Comparison of ENCODE assay signal across 8 cellular contexts in the genomic region with DNA sequence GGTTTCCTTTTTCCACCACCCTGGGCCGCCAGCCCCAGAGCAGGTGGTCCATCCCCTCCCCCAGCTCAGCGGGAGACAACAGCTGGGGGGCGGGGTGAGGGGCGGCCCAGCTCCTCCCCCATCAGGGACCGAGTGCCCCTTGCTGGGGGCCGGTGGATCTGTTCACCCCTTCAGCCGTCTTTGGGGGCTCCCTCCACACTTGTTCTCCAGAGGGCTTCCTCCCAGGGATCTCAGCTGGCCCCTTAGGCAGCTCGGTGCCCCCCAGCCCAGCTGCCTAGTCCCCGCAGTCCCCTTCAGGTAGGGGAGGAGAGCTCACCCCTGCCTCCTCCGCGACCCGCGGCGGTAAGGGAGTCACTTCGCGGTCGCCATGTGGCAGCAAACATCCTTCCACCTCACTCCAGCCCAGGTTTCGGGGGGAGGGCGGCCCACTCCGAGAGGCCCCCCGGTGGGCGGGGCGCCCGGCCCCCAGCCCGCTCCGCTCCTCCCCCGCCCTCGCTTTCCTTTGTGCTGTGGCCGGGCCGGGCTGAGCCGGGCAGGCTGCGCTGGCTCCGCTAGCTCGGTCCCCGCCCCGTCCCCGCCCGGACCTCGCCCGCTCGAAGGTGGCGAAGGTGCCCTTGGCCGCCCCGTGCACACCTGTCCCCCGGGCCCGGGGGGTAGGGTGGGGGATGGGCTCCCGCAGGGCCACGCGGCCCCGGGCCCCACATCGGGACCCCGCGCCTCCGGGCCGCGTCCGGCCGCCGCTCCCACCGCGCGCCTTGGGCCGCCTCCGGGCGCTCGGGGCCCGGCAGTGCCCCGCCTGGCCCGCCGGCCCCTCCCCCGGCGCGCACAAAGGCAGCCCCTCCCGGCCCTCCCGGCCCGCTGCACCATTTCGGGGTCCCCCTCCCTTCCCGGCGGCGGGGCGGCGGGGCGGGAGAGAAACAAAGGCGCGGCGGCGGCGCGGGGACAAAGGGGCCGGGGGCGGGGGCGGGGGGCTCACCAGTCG. TPM values are rescaled to one million over a fixed set of nuclear protein-coding genes. Genes with fewer than 3 reads are reported as not detected.
DNase-seq lines count a peak whose midpoint lies in the region; ATAC-seq lines count a peak whose summit lies in the region.

No MANE protein-coding gene starts in this region.

- peaks cover 34 to 55% (median 36%) of the 10 kb centered on the region in 3 donors for H3K4me1 Mint-ChIP-seq in CD8-positive, alpha-beta memory T cell

- H3K4me3 ChIP-seq in CD8-positive, alpha-beta memory T cell (ENCODE audit: low read length), result peak overlapping the region; percentile 45
- peak overlapping the region; percentile 87 for H3K4me3 ChIP-seq in right cardiac atrium (ENCODE audit: low read length)
- peak overlapping the region; percentile 92 for H3K4me3 ChIP-seq in skeletal muscle satellite cell (ENCODE audit: low read length)

- no peaks in the 10 kb centered on the region for H3K27me3 ChIP-seq in CD8-positive, alpha-beta memory T cell (ENCODE audit: insufficient read depth, low read length, poor library complexity, severe bottlenecking)
- H3K27me3 ChIP-seq in right cardiac atrium (ENCODE audit: control insufficient read depth, insufficient read depth) (no peaks in the 10 kb centered on the region), skeletal muscle satellite cell (ENCODE audit: control insufficient read depth, insufficient read depth, low read length) (no peaks in the 10 kb centered on the region)

- peak overlapping the region; percentile 47 for H3K27ac ChIP-seq in CD8-positive, alpha-beta memory T cell (ENCODE audit: low read depth, low read length)
- H3K27ac ChIP-seq in right cardiac atrium (ENCODE audit: low read length), result peak overlapping the region; percentile 41

- no peaks in the 10 kb centered on the region for H3K36me3 ChIP-seq in CD8-positive, alpha-beta memory T cell (ENCODE audit: insufficient read depth, low read length)
- peaks cover 19% of the 10 kb centered on the region for H3K36me3 ChIP-seq in skeletal muscle satellite cell (ENCODE audit: insufficient read depth, low read length)

- peak overlapping the region; percentile 86 for H3K9ac ChIP-seq in skeletal muscle satellite cell (ENCODE audit: low read depth, low read length)

- peaks cover 0 to 1% of the 10 kb centered on the region in 2 donors for H3K27me3 Mint-ChIP-seq in CD8-positive, alpha-beta memory T cell

- WGBS in right cardiac atrium, result 1% methylated on average over 88 of the region's 93 CpGs

- ATAC-seq in GM21529 (IDR thresholded peaks at IDR 0.05; ENCODE audit: unreplicated experiment) (peak; percentile 39), right cardiac atrium (peak in 1 of 2 donors; percentile 10)

- CTCF ChIA-PET in CD8-positive, alpha-beta memory T cell (lab: Charles Lee), result interaction anchor here (1.1 to 12.4 kb wide), 9 partner anchors 9 to 163 kb away, joined by 3 to 103 read pairs (median 6); partner anchors contain the start of gene PDLIM7

- H3K9me3 ChIP-seq in CD8-positive, alpha-beta memory T cell (ENCODE audit: low read length), result no peaks in the 10 kb centered on the region
- H3K9me3 ChIP-seq in right cardiac atrium (ENCODE audit: control insufficient read depth, low read length), result no peaks in the 10 kb centered on the region
- H3K9me3 ChIP-seq in skeletal muscle satellite cell (replicated peaks; ENCODE audit: low read length), result no peaks in the 10 kb centered on the region

- POLR2A ChIA-PET in CD8-positive, alpha-beta memory T cell (lab: Charles Lee), result interaction anchor here (0.8 to 2.2 kb wide), 4 partner anchors 17 to 83 kb away, joined by 3 to 18 read pairs (median 4); partner anchors contain the start of gene PDLIM7

- H3K27ac Mint-ChIP-seq in CD8-positive, alpha-beta memory T cell, result peak overlapping the region in 5 of 8 donors; percentile 63 to 92 (median 85)

- peak overlapping the region; percentile 78 to 91 (median 83) for H3K4me3 Mint-ChIP-seq in CD8-positive, alpha-beta memory T cell

- peaks cover 30% of the 10 kb centered on the region for H3K4me1 ChIP-seq in CD8-positive, alpha-beta memory T cell (ENCODE audit: insufficient read depth, low read length)
- H3K4me1 ChIP-seq in right cardiac atrium (ENCODE audit: control insufficient read depth, insufficient read depth, low read length), result peaks cover 2% of the 10 kb centered on the region
- peaks cover 45% of the 10 kb centered on the region for H3K4me1 ChIP-seq in skeletal muscle satellite cell (ENCODE audit: control insufficient read depth, insufficient read depth, low read length)

- peaks cover 0 to 11% (median 0%) of the 10 kb centered on the region in 3 donors for H3K36me3 Mint-ChIP-seq in CD8-positive, alpha-beta memory T cell

- H3K9me3 Mint-ChIP-seq in CD8-positive, alpha-beta memory T cell, result no peaks in the 10 kb centered on the region

- DNase-seq in CD8-positive, alpha-beta memory T cell, result peak; percentile 54 to 85 (median 65)
- DNase-seq in NCI-H82 treated with DMSO at 0.1 percent for 48 hours (lab: John Stamatoyannopoulos, UW; ENCODE audit: unreplicated experiment) (peak; percentile 36), right cardiac atrium (peak in 2 of 3 donors; percentile 76 to 78), globus pallidus (ENCODE audit: low spot score) (no peak), kidney glomerular epithelial cell (lab: John Stamatoyannopoulos, UW) (no peak)
- peak; percentile 71 for DNase-seq in activated gamma-delta T cell treated with anti-CD3 and anti-CD28 coated beads, Interleukin-2, amount 50 U/mL, for 16 hours (ENCODE audit: low read depth)

- intact Hi-C loops in right cardiac atrium (cut with DNase I), result no loop called here

- H3K4me2 ChIP-seq in skeletal muscle satellite cell (ENCODE audit: low read length), result peak overlapping the region; percentile 98

RNA-seq across cellular contexts. Expression of gene DBN1, which starts 0.7 kb away (rescaled TPM):
- total RNA-seq in CD8-positive, alpha-beta memory T cell, result 10 to 100 TPM; 47.9 to 50.5 TPM
- 28.1 TPM for polyA plus RNA-seq in CD8-positive, alpha-beta memory T cell
- 10 to 100 TPM; 15.3 to 44.8 (median 25.3) TPM for total RNA-seq in right cardiac atrium
- polyA plus RNA-seq in right cardiac atrium, result 17.7 TPM
- total RNA-seq in skeletal muscle satellite cell (2012; rRNA removed), result 191 and 225 TPM in 2 replicates

RNA-seq across cellular contexts. Expression of gene PDLIM7, which starts 24.7 kb away (rescaled TPM):
- 10 to 100 TPM; 28.4 to 30.4 TPM for total RNA-seq in CD8-positive, alpha-beta memory T cell
- polyA plus RNA-seq in CD8-positive, alpha-beta memory T cell, result 6.0 TPM
- total RNA-seq in right cardiac atrium, result 10 to 100 TPM; 35.0 to 71.5 (median 47.0) TPM
- polyA plus RNA-seq in right cardiac atrium, result 61.9 TPM
- 75.3 and 151 TPM in 2 replicates for total RNA-seq in skeletal muscle satellite cell (2012; rRNA removed)

RNA-seq across cellular contexts. Expression of gene PRR7, which starts 26.1 kb away (rescaled TPM):
- total RNA-seq in CD8-positive, alpha-beta memory T cell, result 10 to 100 TPM; 14.7 to 15.3 TPM
- 22.1 TPM for polyA plus RNA-seq in CD8-positive, alpha-beta memory T cell
- total RNA-seq in right cardiac atrium, result under 1 TPM in 3 of 4 donors, not detected in 1; 0.33 to 0.45 (median 0.35) TPM
- 0.27 TPM for polyA plus RNA-seq in right cardiac atrium
- 35.2 and 37.8 TPM in 2 replicates for total RNA-seq in skeletal muscle satellite cell (2012; rRNA removed)

RNA-seq across cellular contexts. Expression of gene DOK3, which starts 36.9 kb away (rescaled TPM):
- total RNA-seq in CD8-positive, alpha-beta memory T cell, result 1 to 10 TPM; 4.2 to 5.1 TPM
- polyA plus RNA-seq in CD8-positive, alpha-beta memory T cell, result 0.08 TPM
- total RNA-seq in right cardiac atrium, result 1 to 10 TPM; 3.1 to 4.5 (median 3.9) TPM
- polyA plus RNA-seq in right cardiac atrium, result 1.4 TPM
- 1.0 and 3.5 TPM in 2 replicates for total RNA-seq in skeletal muscle satellite cell (2012; rRNA removed)

RNA-seq across cellular contexts. Expression of gene DDX41, which starts 44.0 kb away (rescaled TPM):
- total RNA-seq in CD8-positive, alpha-beta memory T cell, result 100 to 1,000 TPM; 160 to 164 TPM
- 61.7 TPM for polyA plus RNA-seq in CD8-positive, alpha-beta memory T cell
- total RNA-seq in right cardiac atrium, result 10 to 100 TPM; 36.0 to 43.5 (median 40.3) TPM
- polyA plus RNA-seq in right cardiac atrium, result 30.5 TPM
- 64.1 and 139 TPM in 2 replicates for total RNA-seq in skeletal muscle satellite cell (2012; rRNA removed)

Comparison
In these comparisons a context has a peak if more than half of its experiments do, and no peak if none do; other contexts are left out.
1. DNase-seq: peak in CD8-positive, alpha-beta memory T cell (5 of 5), NCI-H82 treated with DMSO at 0.1 percent for 48 hours (single experiment), activated gamma-delta T cell treated with anti-CD3 and anti-CD28 coated beads, Interleukin-2, amount 50 U/mL, for 16 hours (single experiment) and right cardiac atrium (2 of 3); none in globus pallidus (single experiment) and kidney glomerular epithelial cell (single experiment).
2. RNA of gene PRR7, which starts 26.1 kb away (total RNA-seq): 14.7 to 15.3 TPM in CD8-positive, alpha-beta memory T cell; 0.33 to 0.45 TPM in right cardiac atrium; every median in the first group is over 10 times any median in the second.
3. Peak in every context shown above with its lines, with median percentiles within 50 percentile points of each other: H3K4me3 ChIP-seq.